Comparison of ENCODE assay signal across 8 cellular contexts in the genomic region with DNA sequence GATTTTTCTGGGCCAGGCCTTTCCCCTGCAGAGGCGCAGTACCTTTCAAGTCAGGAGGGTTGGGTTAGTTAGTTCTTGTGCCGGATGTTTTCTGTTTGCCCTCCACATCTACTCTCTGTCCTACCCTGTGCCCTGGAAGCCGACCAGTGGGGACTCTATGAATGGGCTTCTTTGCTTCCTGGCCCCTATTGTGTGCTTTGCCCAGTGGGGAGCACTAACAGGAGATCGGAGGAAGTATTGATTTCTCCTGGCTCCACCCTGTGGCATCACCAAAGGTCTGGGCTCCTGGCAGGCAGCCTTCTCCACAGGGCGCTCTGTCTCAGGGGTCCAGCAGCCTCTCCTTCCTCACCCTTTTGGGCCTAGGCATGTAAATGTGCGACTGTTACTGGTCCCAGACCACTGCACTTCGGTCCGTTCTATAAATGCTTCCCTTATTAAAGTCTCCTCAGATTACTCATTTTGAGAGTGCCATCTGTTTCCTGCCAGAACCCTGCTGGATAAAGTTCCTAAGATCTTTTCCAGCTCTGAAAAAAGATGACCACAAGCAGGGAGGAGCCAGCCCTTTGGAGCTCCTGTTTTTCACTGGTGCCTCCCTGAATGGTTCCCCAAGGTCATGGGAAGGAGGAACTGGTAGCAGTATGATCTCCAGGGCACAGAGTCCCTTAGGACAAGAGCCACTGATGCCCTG. TPM values are rescaled to one million over a fixed set of nuclear protein-coding genes. Genes with fewer than 3 reads are reported as not detected.
DNase-seq lines count a peak whose midpoint lies in the region; ATAC-seq and TF ChIP-seq lines count a peak whose summit lies in the region.

No MANE protein-coding gene starts in this region.

- H3K27ac ChIP-seq in HCT116 (ENCODE audit: low read depth, low read length) (no peak overlapping the region), right atrium auricular region (peak overlapping the region; percentile 52 to 87)

- no peak for TF ChIP-seq POLR2A in HCT116 (IDR thresholded peaks at IDR 0.05; ENCODE audit: borderline replicate concordance, extremely low read depth, insufficient read depth, insufficient read length)

- no peaks in the 10 kb centered on the region for H3K9me3 Mint-ChIP-seq in activated T-helper 1 cell treated with anti-CD3 and anti-CD28 coated beads, Interleukin-12 subunit alpha, Interleukin-12 subunit beta, Interleukin-2, Interleukin-4 antibody, amounts not matched to agents 30 ng/mL and 10 ng/mL and 1 ng/mL, durations not matched to agents 14 hours and 24 hours and 36 hours
- H3K9me3 Mint-ChIP-seq in stimulated activated effector memory CD8-positive, alpha-beta T cell treated with anti-CD3 and anti-CD28 coated beads, Interleukin-12 subunit alpha, Interleukin-12 subunit beta, amount 100 ng/mL, for 72 hours: no peaks in the 10 kb centered on the region

- no peaks in the 10 kb centered on the region; the same call in 1 of the 2 replicates for H3K79me2 ChIP-seq in HCT116 (ENCODE audit: insufficient read depth, low read length)

- H3K4me1 ChIP-seq in HCT116 (ENCODE audit: control insufficient read depth in 1 of 2, insufficient read depth in 2 of 2, low read length in 2 of 2): peaks cover 33 to 38% of the 10 kb centered on the region in 2 experiments; a peak in 3 of 4 replicates
- peaks cover 0 to 81% of the 10 kb centered on the region in 2 donors for H3K4me1 ChIP-seq in right atrium auricular region

- intact Hi-C loops in HCT116 (cut with micrococcal nuclease): no loop called here
- intact Hi-C loops in activated T-helper 1 cell treated with anti-CD3 and anti-CD28 coated beads, Interleukin-12 subunit alpha, Interleukin-12 subunit beta, Interleukin-2, Interleukin-4 antibody, amounts not matched to agents 30 ng/mL and 10 ng/mL and 1 ng/mL, durations not matched to agents 14 hours and 24 hours and 36 hours (cut with micrococcal nuclease): loop anchor here (5.0 kb wide), 3 partner anchors 61 to 591 kb away; partner anchors contain the start of genes ACAA1, EXOG and MYD88

- peaks cover 9% of the 10 kb centered on the region for H3K27me3 Mint-ChIP-seq in activated T-helper 1 cell treated with anti-CD3 and anti-CD28 coated beads, Interleukin-12 subunit alpha, Interleukin-12 subunit beta, Interleukin-2, Interleukin-4 antibody, amounts not matched to agents 30 ng/mL and 10 ng/mL and 1 ng/mL, durations not matched to agents 14 hours and 24 hours and 36 hours (ENCODE audit: insufficient read depth)

- no peaks in the 10 kb centered on the region for H3K27me3 ChIP-seq in HCT116 (ENCODE audit: insufficient read depth, low read length)
- no peaks in the 10 kb centered on the region for H3K27me3 ChIP-seq in right atrium auricular region

- DNase-seq in HCT116 (ENCODE audit: low read depth, low spot score): no peak
- DNase-seq in activated T-helper 1 cell treated with anti-CD3 and anti-CD28 coated beads, Interleukin-12 subunit alpha, Interleukin-12 subunit beta, Interleukin-2, Interleukin-4 antibody, amounts not matched to agents 30 ng/mL and 10 ng/mL and 1 ng/mL, durations not matched to agents 14 hours and 24 hours and 36 hours (ENCODE audit: low spot score): no peak
- no peak for DNase-seq in right atrium auricular region (ENCODE audit: low spot score)
- no peak for DNase-seq in stimulated activated effector memory CD8-positive, alpha-beta T cell treated with anti-CD3 and anti-CD28 coated beads, Interleukin-12 subunit alpha, Interleukin-12 subunit beta, amount 100 ng/mL, for 72 hours (ENCODE audit: low spot score in 2 of 2)
- no peak for DNase-seq in NCI-H1092 (lab: John Stamatoyannopoulos, UW)
- DNase-seq in NCI-H1048 (lab: John Stamatoyannopoulos, UW): no peak

- H3K27ac Mint-ChIP-seq in activated T-helper 1 cell treated with anti-CD3 and anti-CD28 coated beads, Interleukin-12 subunit alpha, Interleukin-12 subunit beta, Interleukin-2, Interleukin-4 antibody, amounts not matched to agents 30 ng/mL and 10 ng/mL and 1 ng/mL, durations not matched to agents 14 hours and 24 hours and 36 hours: peak overlapping the region; percentile 57
- H3K27ac Mint-ChIP-seq in stimulated activated effector memory CD8-positive, alpha-beta T cell treated with anti-CD3 and anti-CD28 coated beads, Interleukin-12 subunit alpha, Interleukin-12 subunit beta, amount 100 ng/mL, for 72 hours: peak overlapping the region; percentile 5

- no peak for TF ChIP-seq CTCF in HCT116 (IDR thresholded peaks at IDR 0.05 in 2 of 3, conservative IDR thresholded peaks at IDR 0.05 in 1 of 3; ENCODE audit: borderline replicate concordance in 1 of 3, insufficient read depth in 1 of 3, low read depth in 2 of 3, low read length in 2 of 3)
- no peak for TF ChIP-seq CTCF in right atrium auricular region (IDR thresholded peaks at IDR 0.05)

- no peak for TF ChIP-seq RAD21 in HCT116 (IDR thresholded peaks at IDR 0.05; ENCODE audit: low read depth)

- H3K36me3 ChIP-seq in HCT116 (ENCODE audit: control insufficient read depth in 1 of 2, insufficient read depth in 2 of 2, low read length in 2 of 2) (no peaks in the 10 kb centered on the region), right atrium auricular region (no peaks in the 10 kb centered on the region)

- no peak overlapping the region for H2AFZ ChIP-seq in HCT116 (ENCODE audit: low read depth, low read length, poor library complexity, severe bottlenecking)

- BruUV-seq in HCT116 (replicated peaks; lab: Mats Ljungman, UMichigan): no TSS peak

- no peak overlapping the region for H3K9ac ChIP-seq in HCT116 (ENCODE audit: low read length)

- H3K4me1 Mint-ChIP-seq in activated T-helper 1 cell treated with anti-CD3 and anti-CD28 coated beads, Interleukin-12 subunit alpha, Interleukin-12 subunit beta, Interleukin-2, Interleukin-4 antibody, amounts not matched to agents 30 ng/mL and 10 ng/mL and 1 ng/mL, durations not matched to agents 14 hours and 24 hours and 36 hours (ENCODE audit: low read depth): peaks cover 71% of the 10 kb centered on the region
- H3K4me1 Mint-ChIP-seq in stimulated activated effector memory CD8-positive, alpha-beta T cell treated with anti-CD3 and anti-CD28 coated beads, Interleukin-12 subunit alpha, Interleukin-12 subunit beta, amount 100 ng/mL, for 72 hours: peaks cover 35% of the 10 kb centered on the region

- RAD21 ChIA-PET in HCT116 (lab: Charles Lee; ENCODE audit: low non-redundant PET in 1 of 2, low total read pairs in 2 of 2, uncharacterized antibody in 2 of 2, unreplicated experiment in 2 of 2): no interaction called here

- H3K4me3 Mint-ChIP-seq in activated T-helper 1 cell treated with anti-CD3 and anti-CD28 coated beads, Interleukin-12 subunit alpha, Interleukin-12 subunit beta, Interleukin-2, Interleukin-4 antibody, amounts not matched to agents 30 ng/mL and 10 ng/mL and 1 ng/mL, durations not matched to agents 14 hours and 24 hours and 36 hours: peak overlapping the region; percentile 67
- no peak overlapping the region for H3K4me3 Mint-ChIP-seq in stimulated activated effector memory CD8-positive, alpha-beta T cell treated with anti-CD3 and anti-CD28 coated beads, Interleukin-12 subunit alpha, Interleukin-12 subunit beta, amount 100 ng/mL, for 72 hours

- POLR2A ChIA-PET in HCT116 (lab: Charles Lee): no interaction called here

- no peak overlapping the region for H3K4me2 ChIP-seq in HCT116 (ENCODE audit: low read length)

- ATAC-seq in HCT116 (peak; percentile 49), GM21529 (IDR thresholded peaks at IDR 0.05; ENCODE audit: unreplicated experiment) (no peak), GM19023 (IDR thresholded peaks at IDR 0.05; ENCODE audit: unreplicated experiment) (no peak)
- no peak for ATAC-seq in stimulated activated effector memory CD8-positive, alpha-beta T cell treated with anti-CD3 and anti-CD28 coated beads, Interleukin-12 subunit alpha, Interleukin-12 subunit beta, amount 100 ng/mL, for 72 hours

- CTCF ChIA-PET in HCT116 (lab: Charles Lee): interaction anchor here (1.0 kb wide), 1 partner anchor 60 kb away, joined by 3 read pairs; no protein-coding TSS in a partner anchor

- no peaks in the 10 kb centered on the region for H3K9me3 ChIP-seq in HCT116 (ENCODE audit: control insufficient read depth in 1 of 2, insufficient read depth in 1 of 2, low read depth in 1 of 2, low read length in 2 of 2)
- no peaks in the 10 kb centered on the region for H3K9me3 ChIP-seq in right atrium auricular region

- no peaks in the 10 kb centered on the region for H3K9me2 ChIP-seq in HCT116 (ENCODE audit: insufficient read depth)

- H3K4me3 ChIP-seq in HCT116 (replicated peaks in 1 of 2; ENCODE audit: low read depth in 1 of 2, low read length in 2 of 2) (no peak overlapping the region), right atrium auricular region (no peak overlapping the region)

- no peaks in the 10 kb centered on the region for H3K36me3 Mint-ChIP-seq in activated T-helper 1 cell treated with anti-CD3 and anti-CD28 coated beads, Interleukin-12 subunit alpha, Interleukin-12 subunit beta, Interleukin-2, Interleukin-4 antibody, amounts not matched to agents 30 ng/mL and 10 ng/mL and 1 ng/mL, durations not matched to agents 14 hours and 24 hours and 36 hours (ENCODE audit: low read depth)
- H3K36me3 Mint-ChIP-seq in stimulated activated effector memory CD8-positive, alpha-beta T cell treated with anti-CD3 and anti-CD28 coated beads, Interleukin-12 subunit alpha, Interleukin-12 subunit beta, amount 100 ng/mL, for 72 hours: no peaks in the 10 kb centered on the region

- H4K20me1 ChIP-seq in HCT116 (ENCODE audit: insufficient read depth): no peaks in the 10 kb centered on the region

TF ChIP-seq in HCT116, 20 proteins besides CTCF, POLR2A, EP300 and RAD21:
- TF ChIP-seq TCF7L2 (IDR thresholded peaks at IDR 0.05; ENCODE audit: borderline replicate concordance, extremely low read depth, insufficient read depth, insufficient read length) (no peak), EGR1 (IDR thresholded peaks at IDR 0.05; ENCODE audit: low read depth) (no peak)
TF ChIP-seq in HCT116: peak in this region for 0.

RNA-seq across cellular contexts. Expression of gene CTDSPL, which starts 44.5 kb away (rescaled TPM):
- total RNA-seq in HCT116 (2021; ENCODE audit: unreplicated experiment): 34.4 TPM
- 17.1 and 27.8 TPM in 2 replicates for polyA plus RNA-seq in HCT116 (2012)
- total RNA-seq in activated T-helper 1 cell treated with anti-CD3 and anti-CD28 coated beads, Interleukin-12 subunit alpha, Interleukin-12 subunit beta, Interleukin-2, Interleukin-4 antibody, amounts not matched to agents 30 ng/mL and 10 ng/mL and 1 ng/mL, durations not matched to agents 14 hours and 24 hours and 36 hours: 3.5 and 3.7 TPM in 2 replicates
- 10 to 100 TPM; 35.1 to 58.4 TPM for total RNA-seq in right atrium auricular region
